ENCODE assay signal across 8 cellular contexts in the genomic region with DNA sequence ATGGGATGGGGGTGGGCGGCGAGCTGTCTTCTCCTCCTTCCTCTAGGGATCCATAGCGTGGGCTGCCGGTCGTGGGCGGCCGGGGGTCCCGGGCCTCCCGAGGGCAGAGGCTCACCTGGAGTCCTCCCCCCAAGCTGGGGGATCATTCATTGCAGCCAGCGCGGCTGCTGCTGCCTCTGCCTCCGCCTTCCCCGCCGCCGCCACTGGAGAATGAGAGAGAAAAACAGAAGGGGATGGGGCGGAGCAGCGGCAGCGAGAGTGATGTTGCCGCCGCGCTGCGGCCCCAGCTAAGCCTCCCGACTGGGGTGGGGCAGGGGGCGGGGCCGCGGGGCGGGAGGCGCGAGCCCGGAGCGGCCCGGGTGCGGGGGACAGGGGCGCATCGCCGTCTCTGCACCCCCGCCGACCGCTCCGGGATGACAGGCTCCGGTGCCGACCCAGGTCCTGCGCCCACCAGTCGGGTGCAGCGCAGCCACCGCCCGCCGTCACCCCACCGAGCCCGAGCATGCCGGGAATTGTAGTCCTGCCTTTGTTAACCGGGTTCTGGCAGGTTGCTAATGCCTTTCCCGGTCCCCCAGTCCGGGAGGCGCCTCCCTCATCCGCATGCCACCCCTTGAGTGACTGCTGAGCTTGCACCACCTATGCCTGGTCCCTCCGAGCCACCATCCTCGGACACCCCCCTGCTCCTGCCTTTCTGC.
A peak's percentile ranks its signal among the peaks of the same experiment; 100 is the strongest.
DNase-seq lines count a peak whose midpoint lies in the region; ATAC-seq and TF ChIP-seq lines count a peak whose summit lies in the region.

KIF3C (minus strand) TSS at position 225 of the 695 bp plus-strand sequence. CDS start 580 bp downstream, outside the sequence.

- H3K4me3 ChIP-seq in astrocyte of the spinal cord (ENCODE audit: low read depth, low read length) (peak within 1 kb of the TSS; percentile 84), retinal pigment epithelial cell (ENCODE audit: low read length) (peak within 1 kb of the TSS; percentile 77)

- no peak for TF ChIP-seq CTCF in astrocyte of the spinal cord (IDR thresholded peaks at IDR 0.05; ENCODE audit: low read depth, low read length)
- TF ChIP-seq CTCF in retinal pigment epithelial cell (conservative IDR thresholded peaks at IDR 0.05; ENCODE audit: low read depth, low read length), result no peak

- DNase-seq in ELF-1 (ENCODE audit: low read depth, low spot score) (peak; percentile 76), NCI-H1694 treated with DMSO at 0.1 percent for 48 hours (lab: John Stamatoyannopoulos, UW) (peak; percentile 87), T-helper 9 cell (peak; percentile 68), astrocyte of the spinal cord (ENCODE audit: low read depth, low spot score) (peak; percentile 70), hippocampal formation (lab: John Stamatoyannopoulos, UW) (peak; percentile 85 to 86), retinal pigment epithelial cell (ENCODE audit: low read depth) (no peak), cortex of kidney (lab: John Stamatoyannopoulos, UW) (no peak)

- peak; percentile 70 for ATAC-seq in HG02588 (IDR thresholded peaks at IDR 0.05; ENCODE audit: unreplicated experiment)

- in situ Hi-C loops in astrocyte of the spinal cord (cut with HindIII; ENCODE audit: low sequenced_read_pairs), result no loop called here

Comparison
In these comparisons a context has a peak if more than half of its experiments do, and no peak if none do; other contexts are left out.
1. DNase-seq: peak in ELF-1 (single experiment), NCI-H1694 treated with DMSO at 0.1 percent for 48 hours (single experiment), T-helper 9 cell (single experiment), astrocyte of the spinal cord (single experiment) and hippocampal formation (2 of 2); none in retinal pigment epithelial cell (single experiment) and cortex of kidney (single experiment).